ENCODE assay signal across 26 cellular contexts in genomic region chr12:100158535-100158934, GRCh38.
"Had no signal": no experiment of that assay in that cellular context is flagged by ENCODE, and none has a peak within 500 bp of the region (broad histone marks: within the 10 kb centered on the region; RNA-seq: fewer than 3 reads in every experiment).

No MANE protein-coding gene starts in this region.

- H3K27me3 Mint-ChIP-seq: naive B cell; stimulated activated naive B cell treated with anti-CD40 and anti-IgM and Interleukin-4, amounts not matched to agents 10 μg/mL and 1 μg/mL and 100 μg/mL, for 72 hours had no signal

- H3K36me3 ChIP-seq: left ventricle myocardium inferior, pancreas, prostate gland, stomach, thyroid gland, transverse colon, upper lobe of left lung had no signal

- H3K9me3 ChIP-seq: left ventricle myocardium inferior, pancreas, prostate gland, stomach, testis, thyroid gland, transverse colon, upper lobe of left lung had no signal

- ATAC-seq: natural killer cell; pancreas; right cardiac atrium; sciatic nerve; stimulated activated naive B cell treated with anti-CD40 and anti-IgM and Interleukin-4, amounts not matched to agents 10 μg/mL and 1 μg/mL and 100 μg/mL, for 72 hours; stimulated activated naive CD8-positive, alpha-beta T cell treated with anti-CD3 and anti-CD28 coated beads, Interleukin-15, Interleukin-2, amounts not matched to agents 100 U/mL and 50 U/mL, for 24 hours had no signal

- H3K4me3 ChIP-seq: left ventricle myocardium inferior, lung, pancreas, prostate gland, skin epidermis, stomach, testis, thyroid gland, transverse colon, upper lobe of left lung had no signal

- H3K4me1 ChIP-seq: pancreas, prostate gland, testis had no signal

- H3K36me3 Mint-ChIP-seq: mesothelial cell of epicardium, naive B cell, natural killer cell had no signal

- H3K27ac Mint-ChIP-seq: mesothelial cell of epicardium; naive B cell; natural killer cell; stimulated activated naive B cell treated with anti-CD40 and anti-IgM and Interleukin-4, amounts not matched to agents 10 μg/mL and 1 μg/mL and 100 μg/mL, for 72 hours had no signal

- H3K4me3 Mint-ChIP-seq: mesothelial cell of epicardium; naive B cell; natural killer cell; nephron progenitor cell; stimulated activated naive B cell treated with anti-CD40 and anti-IgM and Interleukin-4, amounts not matched to agents 10 μg/mL and 1 μg/mL and 100 μg/mL, for 72 hours had no signal

- H3K9me3 Mint-ChIP-seq: naive B cell; natural killer cell; nephron progenitor cell; stimulated activated naive B cell treated with anti-CD40 and anti-IgM and Interleukin-4, amounts not matched to agents 10 μg/mL and 1 μg/mL and 100 μg/mL, for 72 hours had no signal

- DNase-seq: islet precursor cell; left ventricle myocardium inferior; mesendoderm; naive B cell; natural killer cell; nephron progenitor cell; pancreas; posterior cingulate gyrus; retina; right cardiac atrium; stimulated activated CD4-positive, alpha-beta T cell treated with anti-CD3 and anti-CD28 coated beads, Interleukin-12 subunit alpha, Interleukin-12 subunit beta, amount 100 ng/mL, for 4 hours; stimulated activated CD4-positive, alpha-beta T cell treated with anti-CD3 and anti-CD28 coated beads, Interleukin-15, amount 100 ng/mL, for 24 hours; stimulated activated CD4-positive, alpha-beta T cell treated with anti-CD3 and anti-CD28 coated beads, Interleukin-2, amount 100 ng/mL, for 24 hours; stimulated activated CD4-positive, alpha-beta T cell treated with anti-CD3 and anti-CD28 coated beads, Interleukin-4, amount 100 ng/mL, for 1 hour; stimulated activated naive B cell treated with anti-CD40 and anti-IgM and Interleukin-4, amounts not matched to agents 10 μg/mL and 1 μg/mL and 100 μg/mL, for 72 hours; stimulated activated naive CD8-positive, alpha-beta T cell treated with anti-CD3 and anti-CD28 coated beads, Interleukin-15, Interleukin-2, amounts not matched to agents 100 U/mL and 50 U/mL, for 24 hours; stomach; testis; thyroid gland; transverse colon; upper lobe of left lung had no signal

- H3K27ac ChIP-seq: left ventricle myocardium inferior, pancreas, prostate gland, skin epidermis, stomach, testis, thyroid gland, transverse colon, upper lobe of left lung had no signal

- H3K27me3 ChIP-seq: pancreas, stomach, testis, thyroid gland, transverse colon, upper lobe of left lung had no signal
